ENCODE assay signal across 30 cellular contexts in the genomic region with DNA sequence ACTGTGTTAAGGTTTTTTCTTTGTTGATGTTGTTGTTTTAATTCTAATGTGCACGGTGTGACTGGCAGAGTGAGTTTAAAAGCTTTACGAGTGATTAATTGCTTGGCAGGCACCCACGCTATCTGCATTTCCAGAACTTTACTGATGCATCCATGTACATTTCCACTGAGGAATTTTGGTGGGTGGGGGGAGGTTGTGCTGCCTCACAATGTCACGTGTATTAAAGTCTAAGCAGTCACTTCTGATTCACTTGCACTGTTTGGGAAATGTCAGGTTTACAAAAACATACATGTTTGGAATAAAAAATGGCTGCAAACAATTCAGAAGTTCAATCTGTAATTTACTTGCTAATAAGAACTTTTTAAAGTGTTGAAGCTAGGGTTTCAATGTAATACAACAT.
"Had no signal": no experiment of that assay in that cellular context is flagged by ENCODE, and none has a peak within 500 bp of the region (broad histone marks: within the 10 kb centered on the region; RNA-seq: fewer than 3 reads in every experiment).

No MANE protein-coding gene starts in this region.

- H3K27me3 ChIP-seq: colonic mucosa, gastrocnemius medialis, neutrophil, right atrium auricular region, stomach, tibial artery had no signal

- H3K4me3 ChIP-seq: colonic mucosa, gastrocnemius medialis, mucosa of descending colon, right atrium auricular region, smooth muscle cell, stomach, tibial artery had no signal

- DNase-seq: colonic mucosa; effector CD8-positive, alpha-beta T cell; gastrocnemius medialis; head of caudate nucleus; kidney; mesenchymal stem cell; mucosa of descending colon; naive B cell; stimulated activated CD4-positive, alpha-beta T cell treated with anti-CD3 and anti-CD28 coated beads, Interleukin-12 subunit alpha, Interleukin-12 subunit beta, amount 100 ng/mL, for 4 hours; stimulated activated CD4-positive, alpha-beta T cell treated with anti-CD3 and anti-CD28 coated beads, Interleukin-2, amount 100 ng/mL, for 24 hours; stimulated activated CD4-positive, alpha-beta T cell treated with anti-CD3 and anti-CD28 coated beads, Interleukin-4, amount 100 ng/mL, for 24 hours; stimulated activated naive CD4-positive, alpha-beta T cell treated with Interleukin-2 at 50 U/mL for 16 hours; stomach; tibial artery had no signal

- H3K36me3 ChIP-seq: colonic mucosa, gastrocnemius medialis had no signal

- ATAC-seq: esophagus mucosa; gastrocnemius medialis; left lobe of liver; mucosa of descending colon; natural killer cell treated with Interleukin-12 subunit alpha and Interleukin-12 subunit beta and Interleukin-15 and Interleukin-18, amount 100 ng/mL, for 72 hours; sciatic nerve; stimulated activated effector memory CD8-positive, alpha-beta T cell treated with anti-CD3 and anti-CD28 coated beads, Interleukin-12 subunit alpha, Interleukin-12 subunit beta, amount 100 ng/mL, for 72 hours had no signal

- FAIRE-seq: kidney had no signal

- H3K4me2 ChIP-seq: smooth muscle cell had no signal

- H3K27ac ChIP-seq: colonic mucosa, epithelial cell of prostate, gastrocnemius medialis, neutrophil, parathyroid adenoma, right atrium auricular region had no signal

- H3K9me3 Mint-ChIP-seq: dendritic cell treated with granulocyte-macrophage colony-stimulating factor and Interleukin-4, amounts not matched to agents 40 ng/mL and 50 ng/mL, for 4 days; endodermal cell; naive B cell; natural killer cell treated with Interleukin-12 subunit alpha and Interleukin-12 subunit beta and Interleukin-15 and Interleukin-18, amount 100 ng/mL, for 72 hours; neural crest cell; stimulated activated effector memory CD8-positive, alpha-beta T cell treated with anti-CD3 and anti-CD28 coated beads, Interleukin-12 subunit alpha, Interleukin-12 subunit beta, amount 100 ng/mL, for 72 hours; type B pancreatic cell had no signal

- H3K27me3 Mint-ChIP-seq: dendritic cell treated with granulocyte-macrophage colony-stimulating factor and Interleukin-4, amounts not matched to agents 40 ng/mL and 50 ng/mL, for 4 days; progenitor cell of endocrine pancreas; type B pancreatic cell had no signal

- H3K4me1 Mint-ChIP-seq: endodermal cell; naive B cell; stimulated activated effector memory CD8-positive, alpha-beta T cell treated with anti-CD3 and anti-CD28 coated beads, Interleukin-12 subunit alpha, Interleukin-12 subunit beta, amount 100 ng/mL, for 72 hours had no signal

- H3K9me3 ChIP-seq: colonic mucosa, gastrocnemius medialis, mucosa of descending colon, neutrophil, right atrium auricular region, stomach, tibial artery had no signal

- H3K79me2 ChIP-seq: parathyroid adenoma had no signal

- H3K4me3 Mint-ChIP-seq: dendritic cell treated with granulocyte-macrophage colony-stimulating factor and Interleukin-4, amounts not matched to agents 40 ng/mL and 50 ng/mL, for 4 days; endodermal cell; mesothelial cell of epicardium; naive B cell; natural killer cell treated with Interleukin-12 subunit alpha and Interleukin-12 subunit beta and Interleukin-15 and Interleukin-18, amount 100 ng/mL, for 72 hours; neural crest cell; stimulated activated effector memory CD8-positive, alpha-beta T cell treated with anti-CD3 and anti-CD28 coated beads, Interleukin-12 subunit alpha, Interleukin-12 subunit beta, amount 100 ng/mL, for 72 hours; type B pancreatic cell had no signal

- H3K4me1 ChIP-seq: colonic mucosa, gastrocnemius medialis, parathyroid adenoma, right atrium auricular region had no signal

- H3K27ac Mint-ChIP-seq: dendritic cell treated with granulocyte-macrophage colony-stimulating factor and Interleukin-4, amounts not matched to agents 40 ng/mL and 50 ng/mL, for 4 days; endodermal cell; mesothelial cell of epicardium; natural killer cell treated with Interleukin-12 subunit alpha and Interleukin-12 subunit beta and Interleukin-15 and Interleukin-18, amount 100 ng/mL, for 72 hours; progenitor cell of endocrine pancreas; stimulated activated effector memory CD8-positive, alpha-beta T cell treated with anti-CD3 and anti-CD28 coated beads, Interleukin-12 subunit alpha, Interleukin-12 subunit beta, amount 100 ng/mL, for 72 hours; type B pancreatic cell had no signal

- H3K36me3 Mint-ChIP-seq: naive B cell; natural killer cell treated with Interleukin-12 subunit alpha and Interleukin-12 subunit beta and Interleukin-15 and Interleukin-18, amount 100 ng/mL, for 72 hours; stimulated activated effector memory CD8-positive, alpha-beta T cell treated with anti-CD3 and anti-CD28 coated beads, Interleukin-12 subunit alpha, Interleukin-12 subunit beta, amount 100 ng/mL, for 72 hours had no signal

- H3K9ac ChIP-seq: parathyroid adenoma had no signal

- H2AFZ ChIP-seq: parathyroid adenoma had no signal
